19 cellular contexts compared by ENCODE assay signal in genomic region chr14:75044760-75045159, GRCh38. TPM values are rescaled to one million over a fixed set of nuclear protein-coding genes. Genes with fewer than 3 reads are reported as not detected.
A peak's percentile ranks its signal among the peaks of the same experiment; 100 is the strongest.
DNase-seq lines count a peak whose midpoint lies in the region; ATAC-seq and TF ChIP-seq lines count a peak whose summit lies in the region.
"Had no signal": no experiment of that assay in that cellular context is flagged by ENCODE, and none has a peak within 500 bp of the region (broad histone marks: within the 10 kb centered on the region; RNA-seq: fewer than 3 reads in every experiment).

No MANE protein-coding gene starts in this region.

- H3K27ac ChIP-seq in PC-3 (ENCODE audit: low read length) (no peak overlapping the region), fibroblast of lung (ENCODE audit: insufficient read depth, low read length) (peak overlapping the region; percentile 35), substantia nigra (ENCODE audit: low read depth, low read length, poor library complexity, severe bottlenecking) (peak overlapping the region; percentile 21), RWPE1 (no peak overlapping the region)
- H3K27ac ChIP-seq: pancreas had no signal

- no peak for TF ChIP-seq CTCF in PC-3 (conservative IDR thresholded peaks at IDR 0.05; ENCODE audit: low read depth, low read length)
- TF ChIP-seq CTCF in fibroblast of lung (conservative IDR thresholded peaks at IDR 0.05 in 1 of 2, IDR thresholded peaks at IDR 0.05 in 1 of 2; ENCODE audit: low read depth in 1 of 2, low read length in 2 of 2) = no peak
- TF ChIP-seq CTCF in RWPE1 (conservative IDR thresholded peaks at IDR 0.05; ENCODE audit: low read depth) = no peak

- peaks cover 53% of the 10 kb centered on the region for H3K36me3 Mint-ChIP-seq in activated CD4-positive, alpha-beta T cell treated with anti-CD3 and anti-CD28 coated beads for 36 hours (ENCODE audit: low read depth)

- peaks cover 12% of the 10 kb centered on the region; the same call in 1 of the 2 replicates for H3K36me3 ChIP-seq in PC-3 (ENCODE audit: low read depth, low read length)
- H3K36me3 ChIP-seq in fibroblast of lung (ENCODE audit: control insufficient read depth, insufficient read depth, low read length) = no peaks in the 10 kb centered on the region
- H3K36me3 ChIP-seq: pancreas had no signal

- H3K79me2 ChIP-seq in PC-3 (ENCODE audit: low read length) = peaks cover 46% of the 10 kb centered on the region
- H3K79me2 ChIP-seq in fibroblast of lung (ENCODE audit: control insufficient read depth, insufficient read depth, low read length) = peaks cover 4% of the 10 kb centered on the region

- BruUV-seq in PC-3 (replicated peaks; lab: Mats Ljungman, UMichigan) = no TSS peak

- H3K27ac Mint-ChIP-seq in activated CD4-positive, alpha-beta T cell treated with anti-CD3 and anti-CD28 coated beads for 36 hours = no peak overlapping the region
- H3K27ac Mint-ChIP-seq: activated naive CD8-positive, alpha-beta T cell; CD14-positive monocyte; stimulated activated naive B cell treated with anti-CD40 and anti-IgM and Interleukin-4, amounts not matched to agents 10 μg/mL and 1 μg/mL and 100 μg/mL, for 72 hours; T-cell; type B pancreatic cell had no signal

- no peak for ATAC-seq in activated CD4-positive, alpha-beta T cell treated with anti-CD3 and anti-CD28 coated beads for 36 hours
- ATAC-seq in PC-3 = no peak
- ATAC-seq in GM18868 (IDR thresholded peaks at IDR 0.05; ENCODE audit: unreplicated experiment) = no peak
- ATAC-seq: naive thymus-derived CD8-positive, alpha-beta T cell; pancreas; stimulated activated naive B cell treated with anti-CD40 and anti-IgM and Interleukin-4, amounts not matched to agents 10 μg/mL and 1 μg/mL and 100 μg/mL, for 72 hours; T-cell had no signal

- H3K9me3 Mint-ChIP-seq in activated CD4-positive, alpha-beta T cell treated with anti-CD3 and anti-CD28 coated beads for 36 hours (ENCODE audit: low read depth) = peaks cover 1% of the 10 kb centered on the region
- H3K9me3 Mint-ChIP-seq: CD14-positive monocyte; stimulated activated naive B cell treated with anti-CD40 and anti-IgM and Interleukin-4, amounts not matched to agents 10 μg/mL and 1 μg/mL and 100 μg/mL, for 72 hours; T-cell; type B pancreatic cell had no signal

- peaks cover 53% of the 10 kb centered on the region for H3K4me1 Mint-ChIP-seq in activated CD4-positive, alpha-beta T cell treated with anti-CD3 and anti-CD28 coated beads for 36 hours

- H3K9me2 ChIP-seq in PC-3 (replicated peaks; ENCODE audit: low read length) = no peaks in the 10 kb centered on the region

- H3K4me3 Mint-ChIP-seq in activated CD4-positive, alpha-beta T cell treated with anti-CD3 and anti-CD28 coated beads for 36 hours = peak overlapping the region; percentile 4
- H3K4me3 Mint-ChIP-seq: CD14-positive monocyte; stimulated activated naive B cell treated with anti-CD40 and anti-IgM and Interleukin-4, amounts not matched to agents 10 μg/mL and 1 μg/mL and 100 μg/mL, for 72 hours; T-cell; type B pancreatic cell had no signal

- peaks cover 35% of the 10 kb centered on the region for H3K4me1 ChIP-seq in PC-3 (ENCODE audit: insufficient read depth, low read length)
- H3K4me1 ChIP-seq in fibroblast of lung (ENCODE audit: control insufficient read depth, extremely low read depth, insufficient read depth, low read length) = peaks cover 17% of the 10 kb centered on the region

- H2AFZ ChIP-seq in PC-3 (ENCODE audit: low read length) = no peak overlapping the region
- no peak overlapping the region for H2AFZ ChIP-seq in fibroblast of lung (ENCODE audit: low read length)

- no peaks in the 10 kb centered on the region for H3K9me3 ChIP-seq in PC-3 (ENCODE audit: low read length)
- no peaks in the 10 kb centered on the region for H3K9me3 ChIP-seq in fibroblast of lung (ENCODE audit: control insufficient read depth, insufficient read depth, low read depth, low read length)
- H3K9me3 ChIP-seq: pancreas, sigmoid colon had no signal

- H3K9ac ChIP-seq in PC-3 (ENCODE audit: low read length) = no peak overlapping the region
- no peak overlapping the region for H3K9ac ChIP-seq in fibroblast of lung (ENCODE audit: insufficient read depth, low read length)

- H3F3A ChIP-seq in PC-3 (ENCODE audit: low read length, unreplicated experiment) = no peaks in the 10 kb centered on the region

- CTCF ChIA-PET in activated CD4-positive, alpha-beta T cell treated with anti-CD3 and anti-CD28 coated beads for 36 hours (lab: Charles Lee) = interaction anchor here (0.5 to 2.7 kb wide), 6 partner anchors 22 to 265 kb away, joined by 3 to 8 read pairs (median 4); no protein-coding TSS in a partner anchor
- CTCF ChIA-PET in PC-3 (lab: Charles Lee) (no interaction called here), RWPE1 (lab: Yijun Ruan, JAX) (interaction anchor here (0.6 kb wide), 2 partner anchors 341 to 835 kb away, joined by 3 to 4 read pairs; no protein-coding TSS in a partner anchor)

- no peaks in the 10 kb centered on the region for H3K27me3 Mint-ChIP-seq in activated CD4-positive, alpha-beta T cell treated with anti-CD3 and anti-CD28 coated beads for 36 hours
- H3K27me3 Mint-ChIP-seq: activated naive CD8-positive, alpha-beta T cell; naive thymus-derived CD8-positive, alpha-beta T cell; stimulated activated naive B cell treated with anti-CD40 and anti-IgM and Interleukin-4, amounts not matched to agents 10 μg/mL and 1 μg/mL and 100 μg/mL, for 72 hours; T-cell; type B pancreatic cell had no signal

- no peaks in the 10 kb centered on the region for H3K27me3 ChIP-seq in PC-3 (ENCODE audit: low read length)
- no peaks in the 10 kb centered on the region for H3K27me3 ChIP-seq in fibroblast of lung (ENCODE audit: control insufficient read depth, insufficient read depth, low read length)
- H3K27me3 ChIP-seq: pancreas, sigmoid colon had no signal

- DNase-seq in activated CD4-positive, alpha-beta T cell treated with anti-CD3 and anti-CD28 coated beads for 36 hours = no peak
- no peak for DNase-seq in activated CD4-positive, alpha-beta T cell treated with anti-CD3 and anti-CD28 coated beads for 48 hours
- DNase-seq in PC-3 (no peak), fibroblast of lung (ENCODE audit: low read depth in 2 of 2) (peak in 1 of 2 donors; percentile 92), substantia nigra (lab: John Stamatoyannopoulos, UW) (no peak), RWPE1 (ENCODE audit: low spot score) (no peak), HPDE6-E6E7 (ENCODE audit: extremely low spot score) (no peak)
- DNase-seq: hypothalamus; kidney; naive thymus-derived CD8-positive, alpha-beta T cell; NCI-H2029 treated with DMSO at 0.1 percent for 48 hours; pancreas; sigmoid colon; stimulated activated naive B cell treated with anti-CD40 and anti-IgM and Interleukin-4, amounts not matched to agents 10 μg/mL and 1 μg/mL and 100 μg/mL, for 72 hours; T-cell had no signal

- POLR2A ChIA-PET in activated CD4-positive, alpha-beta T cell treated with anti-CD3 and anti-CD28 coated beads for 36 hours (lab: Charles Lee) = no interaction called here
- POLR2A ChIA-PET in PC-3 (lab: Charles Lee; ENCODE audit: unreplicated experiment) = no interaction called here
- POLR2A ChIA-PET in RWPE1 (lab: Yijun Ruan, JAX; ENCODE audit: low non-redundant PET) = no interaction called here

- no peak overlapping the region for H3K4me3 ChIP-seq in PC-3 (ENCODE audit: low read length)
- H3K4me3 ChIP-seq in fibroblast of lung (replicated peaks in 1 of 4; ENCODE audit: control extremely low read depth in 1 of 4, insufficient read depth in 1 of 4, low read depth in 3 of 4, low read length in 4 of 4) = peak overlapping the region in 3 of 4 experiments; percentile 12 to 48 (median 28)
- H3K4me3 ChIP-seq: pancreas had no signal

- H4K20me1 ChIP-seq in PC-3 (ENCODE audit: low read length) (no peaks in the 10 kb centered on the region), fibroblast of lung (ENCODE audit: control insufficient read depth, extremely low read depth, insufficient read depth, low read length) (no peaks in the 10 kb centered on the region)

- H3K4me2 ChIP-seq in PC-3 (ENCODE audit: low read length) = peak overlapping the region; percentile 39
- peak overlapping the region; percentile 69 for H3K4me2 ChIP-seq in fibroblast of lung (ENCODE audit: extremely low read depth, insufficient read depth, low read length)

- intact Hi-C loops in activated CD4-positive, alpha-beta T cell treated with anti-CD3 and anti-CD28 coated beads for 36 hours (cut with DNase I, micrococcal nuclease) = no loop called here
- intact Hi-C loops in PC-3 (cut with micrococcal nuclease) = loop anchor here (1.0 kb wide), 1 partner anchor 12 kb away; no protein-coding TSS in a partner anchor

RNA-seq across cellular contexts. Expression of gene MLH3, which starts 6.5 kb away (rescaled TPM):
- total RNA-seq in activated CD4-positive, alpha-beta T cell treated with anti-CD3 and anti-CD28 coated beads for 36 hours = 10 to 100 TPM; 28.1 to 30.8 TPM
- total RNA-seq in PC-3 (2014; rRNA removed) = 7.9 and 13.2 TPM in 2 replicates
- 37.5 and 53.8 TPM in 2 replicates for total RNA-seq in fibroblast of lung
- polyA plus RNA-seq in fibroblast of lung = 9.5 and 12.2 TPM in 2 replicates
- polyA plus RNA-seq in fibroblast of lung (2012) = 9.1 and 9.9 TPM in 2 replicates
- polyA minus RNA-seq in fibroblast of lung (ENCODE audit: low replicate concordance) = 10.6 and 16.1 TPM in 2 replicates

RNA-seq across cellular contexts. Expression of gene ACYP1, which starts 19.1 kb away (rescaled TPM):
- total RNA-seq in activated CD4-positive, alpha-beta T cell treated with anti-CD3 and anti-CD28 coated beads for 36 hours = 10 to 100 TPM; 37.0 to 40.2 TPM
- 22.6 and 23.5 TPM in 2 replicates for total RNA-seq in PC-3 (2014; rRNA removed)
- total RNA-seq in fibroblast of lung = 7.4 and 14.5 TPM in 2 replicates
- 13.7 and 18.7 TPM in 2 replicates for polyA plus RNA-seq in fibroblast of lung
- polyA plus RNA-seq in fibroblast of lung (2012) = 12.8 and 16.3 TPM in 2 replicates
- polyA minus RNA-seq in fibroblast of lung (ENCODE audit: low replicate concordance) = not detected in 2 replicates

RNA-seq across cellular contexts. Expression of gene ZC2HC1C, which starts 24.7 kb away (rescaled TPM):
- total RNA-seq in activated CD4-positive, alpha-beta T cell treated with anti-CD3 and anti-CD28 coated beads for 36 hours = 1 to 10 TPM; 1.2 to 1.3 TPM
- total RNA-seq in PC-3 (2014; rRNA removed) = 3.4 and 9.5 TPM in 2 replicates
- 1.5 and 1.8 TPM in 2 replicates for total RNA-seq in fibroblast of lung
- polyA plus RNA-seq in fibroblast of lung = 0.88 and 0.90 TPM in 2 replicates
- 0.90 and 1.2 TPM in 2 replicates for polyA plus RNA-seq in fibroblast of lung (2012)
- 0.16 and 2.3 TPM in 2 replicates for polyA minus RNA-seq in fibroblast of lung (ENCODE audit: low replicate concordance)

RNA-seq across cellular contexts. Expression of gene EIF2B2, which starts 42.0 kb away (rescaled TPM):
- 10 to 100 TPM; 55.6 to 69.8 TPM for total RNA-seq in activated CD4-positive, alpha-beta T cell treated with anti-CD3 and anti-CD28 coated beads for 36 hours
- total RNA-seq in PC-3 (2014; rRNA removed) (96.8 and 113 TPM in 2 replicates), fibroblast of lung (30.2 and 34.2 TPM in 2 replicates)
- polyA plus RNA-seq in fibroblast of lung = 83.6 and 120 TPM in 2 replicates
- polyA plus RNA-seq in fibroblast of lung (2012) = 51.4 and 73.0 TPM in 2 replicates
- 40.7 and 49.0 TPM in 2 replicates for polyA minus RNA-seq in fibroblast of lung (ENCODE audit: low replicate concordance)

Comparison
In these comparisons a context has a peak if more than half of its experiments do, and no peak if none do; other contexts are left out.
1. H3K27ac ChIP-seq: peak in fibroblast of lung (single experiment) and substantia nigra (single experiment); none in PC-3 (single experiment) and RWPE1 (single experiment).